Comparison of ENCODE assay signal across 8 cellular contexts in the genomic region with DNA sequence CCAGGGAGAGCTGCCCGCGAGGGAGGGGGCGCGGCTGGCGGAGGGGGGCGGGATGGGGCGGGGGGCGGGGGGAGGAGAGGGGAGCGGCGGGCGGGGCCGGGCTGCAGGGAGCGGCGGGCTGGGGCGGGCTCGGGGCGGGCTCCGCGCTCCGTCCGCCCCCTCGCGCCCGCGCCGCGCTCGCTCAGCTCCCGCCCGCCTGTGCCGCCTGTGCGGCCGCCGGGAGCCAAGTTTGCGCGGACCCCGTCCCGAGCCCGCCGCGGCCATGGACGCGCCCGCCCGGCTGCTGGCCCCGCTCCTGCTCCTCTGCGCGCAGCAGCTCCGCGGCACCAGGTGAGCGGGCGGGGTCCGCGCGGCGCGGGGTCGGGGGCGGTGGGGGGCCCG. TPM values are rescaled to one million over a fixed set of nuclear protein-coding genes. Genes with fewer than 3 reads are reported as not detected.
A peak's percentile ranks its signal among the peaks of the same experiment; 100 is the strongest.
DNase-seq lines count a peak whose midpoint lies in the region; ATAC-seq lines count a peak whose summit lies in the region.

A gene with protein sequence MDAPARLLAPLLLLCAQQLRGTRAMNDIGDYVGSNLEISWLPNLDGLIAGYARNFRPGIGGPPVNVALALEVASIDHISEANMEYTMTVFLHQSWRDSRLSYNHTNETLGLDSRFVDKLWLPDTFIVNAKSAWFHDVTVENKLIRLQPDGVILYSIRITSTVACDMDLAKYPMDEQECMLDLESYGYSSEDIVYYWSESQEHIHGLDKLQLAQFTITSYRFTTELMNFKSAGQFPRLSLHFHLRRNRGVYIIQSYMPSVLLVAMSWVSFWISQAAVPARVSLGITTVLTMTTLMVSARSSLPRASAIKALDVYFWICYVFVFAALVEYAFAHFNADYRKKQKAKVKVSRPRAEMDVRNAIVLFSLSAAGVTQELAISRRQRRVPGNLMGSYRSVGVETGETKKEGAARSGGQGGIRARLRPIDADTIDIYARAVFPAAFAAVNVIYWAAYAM (plus strand): TSS at position 184 of the 381 bp plus-strand sequence. CDS start 79 bp downstream, at position 263.

- ATAC-seq in HG03565 (IDR thresholded peaks at IDR 0.05; ENCODE audit: unreplicated experiment), result no peak

- peak; percentile 34 for DNase-seq in stimulated activated CD4-positive, alpha-beta T cell treated with anti-CD3 and anti-CD28 coated beads, Interleukin-15, amount 100 ng/mL, for 24 hours
- DNase-seq in stimulated activated CD4-positive, alpha-beta T cell treated with anti-CD3 and anti-CD28 coated beads, Interleukin-1b, Interleukin-23, amount 100 ng/mL, for 48 hours, result no peak
- no peak for DNase-seq in activated T-helper 1 cell treated with anti-CD3 and anti-CD28 coated beads, Interleukin-12 subunit alpha, Interleukin-12 subunit beta, Interleukin-2, Interleukin-4 antibody, amounts not matched to agents 30 ng/mL and 10 ng/mL and 1 ng/mL, durations not matched to agents 14 hours and 24 hours and 36 hours (ENCODE audit: low spot score)
- DNase-seq in iris pigment epithelial cell (ENCODE audit: low read depth) (peak; percentile 8), T-helper 9 cell (no peak), NCI-H187 treated with DMSO at 0.1 percent for 48 hours (lab: John Stamatoyannopoulos, UW) (no peak), HT-29 (ENCODE audit: low spot score) (no peak)

- peaks cover 38% of the 10 kb centered on the region for H3K27me3 Mint-ChIP-seq in activated T-helper 1 cell treated with anti-CD3 and anti-CD28 coated beads, Interleukin-12 subunit alpha, Interleukin-12 subunit beta, Interleukin-2, Interleukin-4 antibody, amounts not matched to agents 30 ng/mL and 10 ng/mL and 1 ng/mL, durations not matched to agents 14 hours and 24 hours and 36 hours (ENCODE audit: insufficient read depth)

- H3K4me1 Mint-ChIP-seq in activated T-helper 1 cell treated with anti-CD3 and anti-CD28 coated beads, Interleukin-12 subunit alpha, Interleukin-12 subunit beta, Interleukin-2, Interleukin-4 antibody, amounts not matched to agents 30 ng/mL and 10 ng/mL and 1 ng/mL, durations not matched to agents 14 hours and 24 hours and 36 hours (ENCODE audit: low read depth), result no peaks in the 10 kb centered on the region

- intact Hi-C loops in activated T-helper 1 cell treated with anti-CD3 and anti-CD28 coated beads, Interleukin-12 subunit alpha, Interleukin-12 subunit beta, Interleukin-2, Interleukin-4 antibody, amounts not matched to agents 30 ng/mL and 10 ng/mL and 1 ng/mL, durations not matched to agents 14 hours and 24 hours and 36 hours (cut with micrococcal nuclease), result loop anchor here (2.0 kb wide), 1 partner anchor 22 kb away; no protein-coding TSS in a partner anchor

- no peak within 1 kb of the TSS for H3K4me3 Mint-ChIP-seq in activated T-helper 1 cell treated with anti-CD3 and anti-CD28 coated beads, Interleukin-12 subunit alpha, Interleukin-12 subunit beta, Interleukin-2, Interleukin-4 antibody, amounts not matched to agents 30 ng/mL and 10 ng/mL and 1 ng/mL, durations not matched to agents 14 hours and 24 hours and 36 hours

- H3K27ac Mint-ChIP-seq in activated T-helper 1 cell treated with anti-CD3 and anti-CD28 coated beads, Interleukin-12 subunit alpha, Interleukin-12 subunit beta, Interleukin-2, Interleukin-4 antibody, amounts not matched to agents 30 ng/mL and 10 ng/mL and 1 ng/mL, durations not matched to agents 14 hours and 24 hours and 36 hours, result peak within 1 kb of the TSS; percentile 40

- no peaks in the 10 kb centered on the region for H3K9me3 Mint-ChIP-seq in activated T-helper 1 cell treated with anti-CD3 and anti-CD28 coated beads, Interleukin-12 subunit alpha, Interleukin-12 subunit beta, Interleukin-2, Interleukin-4 antibody, amounts not matched to agents 30 ng/mL and 10 ng/mL and 1 ng/mL, durations not matched to agents 14 hours and 24 hours and 36 hours

- H3K36me3 Mint-ChIP-seq in activated T-helper 1 cell treated with anti-CD3 and anti-CD28 coated beads, Interleukin-12 subunit alpha, Interleukin-12 subunit beta, Interleukin-2, Interleukin-4 antibody, amounts not matched to agents 30 ng/mL and 10 ng/mL and 1 ng/mL, durations not matched to agents 14 hours and 24 hours and 36 hours (ENCODE audit: low read depth), result no peaks in the 10 kb centered on the region

RNA-seq across cellular contexts. Expression of the gene that starts here (rescaled TPM):
- 0.26 TPM in 1 of 2 replicates, not detected in the other for total RNA-seq in activated T-helper 1 cell treated with anti-CD3 and anti-CD28 coated beads, Interleukin-12 subunit alpha, Interleukin-12 subunit beta, Interleukin-2, Interleukin-4 antibody, amounts not matched to agents 30 ng/mL and 10 ng/mL and 1 ng/mL, durations not matched to agents 14 hours and 24 hours and 36 hours
- total RNA-seq in HT-29 (2014; rRNA removed; shearing (Covaris generic)), result not detected in 2 replicates

Comparison
In these comparisons a context has a peak if more than half of its experiments do, and no peak if none do; other contexts are left out.
1. DNase-seq: peak in stimulated activated CD4-positive, alpha-beta T cell treated with anti-CD3 and anti-CD28 coated beads, Interleukin-15, amount 100 ng/mL, for 24 hours (single experiment) and iris pigment epithelial cell (single experiment); none in stimulated activated CD4-positive, alpha-beta T cell treated with anti-CD3 and anti-CD28 coated beads, Interleukin-1b, Interleukin-23, amount 100 ng/mL, for 48 hours (single experiment), activated T-helper 1 cell treated with anti-CD3 and anti-CD28 coated beads, Interleukin-12 subunit alpha, Interleukin-12 subunit beta, Interleukin-2, Interleukin-4 antibody, amounts not matched to agents 30 ng/mL and 10 ng/mL and 1 ng/mL, durations not matched to agents 14 hours and 24 hours and 36 hours (single experiment), T-helper 9 cell (single experiment), NCI-H187 treated with DMSO at 0.1 percent for 48 hours (single experiment) and HT-29 (single experiment).